1 cellular context compared by ENCODE assay signal in the genomic region with DNA sequence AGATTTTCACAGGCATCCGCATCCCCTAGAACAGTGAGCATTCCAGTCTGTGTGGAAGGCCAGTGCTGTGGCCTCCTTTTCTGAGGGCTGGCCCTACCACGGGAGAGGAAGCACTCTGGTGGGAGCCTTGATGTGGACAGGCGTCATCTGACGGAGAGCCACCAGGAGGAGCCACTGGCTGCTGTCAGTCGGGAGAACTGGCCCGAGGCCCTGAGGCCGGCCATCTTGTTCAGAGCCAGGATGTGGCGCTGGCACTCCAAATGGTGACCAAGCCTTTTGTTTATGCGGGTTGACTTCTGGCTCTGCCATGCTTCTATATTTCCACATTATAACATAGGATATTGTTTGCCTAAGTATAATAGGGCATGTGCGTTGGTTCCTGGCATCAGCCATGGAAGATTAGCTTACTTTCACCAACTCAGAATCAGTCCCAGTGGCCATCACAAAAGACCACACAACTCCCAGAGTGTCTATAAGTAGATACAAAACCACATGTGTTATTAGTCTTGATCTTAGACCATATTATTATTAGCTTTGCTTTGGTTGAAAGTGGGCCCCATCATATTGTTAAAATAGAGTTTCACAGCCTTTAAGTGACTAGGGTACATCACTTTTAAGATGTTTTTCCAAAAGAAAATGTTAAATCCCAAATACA.
TF ChIP-seq lines count a peak whose summit lies in the region.

No MANE protein-coding gene starts in this region.

TF ChIP-seq in K562, 482 proteins besides CTCF, POLR2A, EP300 and RAD21 (continued from another document):
- TF ChIP-seq, protein P1, sequence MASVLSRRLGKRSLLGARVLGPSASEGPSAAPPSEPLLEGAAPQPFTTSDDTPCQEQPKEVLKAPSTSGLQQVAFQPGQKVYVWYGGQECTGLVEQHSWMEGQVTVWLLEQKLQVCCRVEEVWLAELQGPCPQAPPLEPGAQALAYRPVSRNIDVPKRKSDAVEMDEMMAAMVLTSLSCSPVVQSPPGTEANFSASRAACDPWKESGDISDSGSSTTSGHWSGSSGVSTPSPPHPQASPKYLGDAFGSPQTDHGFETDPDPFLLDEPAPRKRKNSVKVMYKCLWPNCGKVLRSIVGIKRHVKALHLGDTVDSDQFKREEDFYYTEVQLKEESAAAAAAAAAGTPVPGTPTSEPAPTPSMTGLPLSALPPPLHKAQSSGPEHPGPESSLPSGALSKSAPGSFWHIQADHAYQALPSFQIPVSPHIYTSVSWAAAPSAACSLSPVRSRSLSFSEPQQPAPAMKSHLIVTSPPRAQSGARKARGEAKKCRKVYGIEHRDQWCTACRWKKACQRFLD (CRISPR knock-in tag; IDR thresholded peaks at IDR 0.05) = peak; percentile 66; the same call in 1 of the 2 replicates
- TF ChIP-seq TRIM28 (IDR thresholded peaks at IDR 0.05) (no peak), RBM15 (IDR thresholded peaks at IDR 0.05; ENCODE audit: insufficient read depth, low read length) (no peak), NR2C1 (IDR thresholded peaks at IDR 0.05) (no peak), NR2C1 (tag; IDR thresholded peaks at IDR 0.05) (0 out of 2 replicates have a peak, but pooled peaks have one; percentile 26), EHMT2 (IDR thresholded peaks at IDR 0.05) (peak; percentile 93), RFX1 (IDR thresholded peaks at IDR 0.05) (no peak), CTBP1 (IDR thresholded peaks at IDR 0.05; ENCODE audit: borderline replicate concordance) (peak; percentile 23; the same call in 1 of the 2 replicates), KLF13 (tag; IDR thresholded peaks at IDR 0.05; ENCODE audit: borderline replicate concordance, low read depth) (0 out of 2 replicates have a peak, but pooled peaks have one; percentile 23), NFE2 (IDR thresholded peaks at IDR 0.05; ENCODE audit: low read depth) (no peak), ZNF699 (CRISPR knock-in tag; IDR thresholded peaks at IDR 0.05; ENCODE audit: insufficient replicate concordance) (no peak), ZKSCAN1 (IDR thresholded peaks at IDR 0.05; ENCODE audit: low read depth, low read length) (no peak), SUPT5H (IDR thresholded peaks at IDR 0.05) (no peak), HNRNPL (IDR thresholded peaks at IDR 0.05; ENCODE audit: low read depth, low read length) (no peak), SAP30 (IDR thresholded peaks at IDR 0.05; ENCODE audit: borderline replicate concordance, insufficient read depth, low read depth, low read length, poor library complexity, severe bottlenecking) (no peak), CHCHD3 (CRISPR knock-in tag; IDR thresholded peaks at IDR 0.05) (no peak), MYC (IDR thresholded peaks at IDR 0.05; ENCODE audit: low read depth, low read length) (0 out of 2 replicates have a peak, but pooled peaks have one; percentile 22), MYC (CRISPR knock-in tag; IDR thresholded peaks at IDR 0.05; ENCODE audit: borderline replicate concordance, low read depth) (no peak), NFIC (IDR thresholded peaks at IDR 0.05) (peak; percentile 79)
- TF ChIP-seq, protein P2, sequence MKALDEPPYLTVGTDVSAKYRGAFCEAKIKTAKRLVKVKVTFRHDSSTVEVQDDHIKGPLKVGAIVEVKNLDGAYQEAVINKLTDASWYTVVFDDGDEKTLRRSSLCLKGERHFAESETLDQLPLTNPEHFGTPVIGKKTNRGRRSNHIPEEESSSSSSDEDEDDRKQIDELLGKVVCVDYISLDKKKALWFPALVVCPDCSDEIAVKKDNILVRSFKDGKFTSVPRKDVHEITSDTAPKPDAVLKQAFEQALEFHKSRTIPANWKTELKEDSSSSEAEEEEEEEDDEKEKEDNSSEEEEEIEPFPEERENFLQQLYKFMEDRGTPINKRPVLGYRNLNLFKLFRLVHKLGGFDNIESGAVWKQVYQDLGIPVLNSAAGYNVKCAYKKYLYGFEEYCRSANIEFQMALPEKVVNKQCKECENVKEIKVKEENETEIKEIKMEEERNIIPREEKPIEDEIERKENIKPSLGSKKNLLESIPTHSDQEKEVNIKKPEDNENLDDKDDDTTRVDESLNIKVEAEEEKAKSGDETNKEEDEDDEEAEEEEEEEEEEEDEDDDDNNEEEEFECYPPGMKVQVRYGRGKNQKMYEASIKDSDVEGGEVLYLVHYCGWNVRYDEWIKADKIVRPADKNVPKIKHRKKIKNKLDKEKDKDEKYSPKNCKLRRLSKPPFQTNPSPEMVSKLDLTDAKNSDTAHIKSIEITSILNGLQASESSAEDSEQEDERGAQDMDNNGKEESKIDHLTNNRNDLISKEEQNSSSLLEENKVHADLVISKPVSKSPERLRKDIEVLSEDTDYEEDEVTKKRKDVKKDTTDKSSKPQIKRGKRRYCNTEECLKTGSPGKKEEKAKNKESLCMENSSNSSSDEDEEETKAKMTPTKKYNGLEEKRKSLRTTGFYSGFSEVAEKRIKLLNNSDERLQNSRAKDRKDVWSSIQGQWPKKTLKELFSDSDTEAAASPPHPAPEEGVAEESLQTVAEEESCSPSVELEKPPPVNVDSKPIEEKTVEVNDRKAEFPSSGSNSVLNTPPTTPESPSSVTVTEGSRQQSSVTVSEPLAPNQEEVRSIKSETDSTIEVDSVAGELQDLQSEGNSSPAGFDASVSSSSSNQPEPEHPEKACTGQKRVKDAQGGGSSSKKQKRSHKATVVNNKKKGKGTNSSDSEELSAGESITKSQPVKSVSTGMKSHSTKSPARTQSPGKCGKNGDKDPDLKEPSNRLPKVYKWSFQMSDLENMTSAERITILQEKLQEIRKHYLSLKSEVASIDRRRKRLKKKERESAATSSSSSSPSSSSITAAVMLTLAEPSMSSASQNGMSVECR (CRISPR knock-in tag; IDR thresholded peaks at IDR 0.05) = 0 out of 2 replicates have a peak, but pooled peaks have one; percentile 28
- TF ChIP-seq, protein P3, sequence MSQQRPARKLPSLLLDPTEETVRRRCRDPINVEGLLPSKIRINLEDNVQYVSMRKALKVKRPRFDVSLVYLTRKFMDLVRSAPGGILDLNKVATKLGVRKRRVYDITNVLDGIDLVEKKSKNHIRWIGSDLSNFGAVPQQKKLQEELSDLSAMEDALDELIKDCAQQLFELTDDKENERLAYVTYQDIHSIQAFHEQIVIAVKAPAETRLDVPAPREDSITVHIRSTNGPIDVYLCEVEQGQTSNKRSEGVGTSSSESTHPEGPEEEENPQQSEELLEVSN (IDR thresholded peaks at IDR 0.05; ENCODE audit: borderline replicate concordance in 1 of 2, extremely low read depth in 1 of 2, insufficient read depth in 1 of 2, insufficient read length in 1 of 2, low read depth in 1 of 2, low read length in 1 of 2, poor library complexity in 1 of 2, severe bottlenecking in 1 of 2) = peak in 1 of 2 experiments; percentile 25
- TF ChIP-seq, protein P4, sequence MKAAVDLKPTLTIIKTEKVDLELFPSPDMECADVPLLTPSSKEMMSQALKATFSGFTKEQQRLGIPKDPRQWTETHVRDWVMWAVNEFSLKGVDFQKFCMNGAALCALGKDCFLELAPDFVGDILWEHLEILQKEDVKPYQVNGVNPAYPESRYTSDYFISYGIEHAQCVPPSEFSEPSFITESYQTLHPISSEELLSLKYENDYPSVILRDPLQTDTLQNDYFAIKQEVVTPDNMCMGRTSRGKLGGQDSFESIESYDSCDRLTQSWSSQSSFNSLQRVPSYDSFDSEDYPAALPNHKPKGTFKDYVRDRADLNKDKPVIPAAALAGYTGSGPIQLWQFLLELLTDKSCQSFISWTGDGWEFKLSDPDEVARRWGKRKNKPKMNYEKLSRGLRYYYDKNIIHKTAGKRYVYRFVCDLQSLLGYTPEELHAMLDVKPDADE (conservative IDR thresholded peaks at IDR 0.05; ENCODE audit: control insufficient read depth, low read depth, low read length) = no peak
- TF ChIP-seq, protein P5, sequence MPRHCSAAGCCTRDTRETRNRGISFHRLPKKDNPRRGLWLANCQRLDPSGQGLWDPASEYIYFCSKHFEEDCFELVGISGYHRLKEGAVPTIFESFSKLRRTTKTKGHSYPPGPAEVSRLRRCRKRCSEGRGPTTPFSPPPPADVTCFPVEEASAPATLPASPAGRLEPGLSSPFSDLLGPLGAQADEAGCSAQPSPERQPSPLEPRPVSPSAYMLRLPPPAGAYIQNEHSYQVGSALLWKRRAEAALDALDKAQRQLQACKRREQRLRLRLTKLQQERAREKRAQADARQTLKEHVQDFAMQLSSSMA (CRISPR knock-in tag; IDR thresholded peaks at IDR 0.05) = no peak
